In genomic region chr10:131033166-131034085, GRCh38 we compare ENCODE assay signal across 25 cellular contexts.
DNase-seq lines count a peak whose midpoint lies in the region; ATAC-seq, FAIRE-seq and TF ChIP-seq lines count a peak whose summit lies in the region.
"Had no signal": no experiment of that assay in that cellular context is flagged by ENCODE, and none has a peak within 500 bp of the region (broad histone marks: within the 10 kb centered on the region; RNA-seq: fewer than 3 reads in every experiment).

No MANE protein-coding gene starts in this region.

- H3K4me1 ChIP-seq in HepG2 (ENCODE audit: insufficient read depth, low read length) (no peaks in the 10 kb centered on the region), suprapubic skin (no peaks in the 10 kb centered on the region), uterus (no peaks in the 10 kb centered on the region), pancreas (no peaks in the 10 kb centered on the region), spleen (no peaks in the 10 kb centered on the region)
- H3K4me1 ChIP-seq: A549 had no signal

- no peak overlapping the region for H3K4me3 Mint-ChIP-seq in stimulated activated effector memory CD8-positive, alpha-beta T cell treated with anti-CD3 and anti-CD28 coated beads, Interleukin-12 subunit alpha, Interleukin-12 subunit beta, amount 100 ng/mL, for 72 hours
- H3K4me3 Mint-ChIP-seq: CD4-positive, alpha-beta T cell; H9; HFFc6 had no signal

- TF ChIP-seq EP300 in HepG2 (IDR thresholded peaks at IDR 0.05; ENCODE audit: low read depth in 2 of 2, low read length in 2 of 2): no peak
- no peak for TF ChIP-seq EP300 in HepG2 (CRISPR knock-in tag; IDR thresholded peaks at IDR 0.05; ENCODE audit: borderline replicate concordance)
- TF ChIP-seq EP300 in suprapubic skin (IDR thresholded peaks at IDR 0.05): no peak

- H3K9me3 ChIP-seq in HepG2 (ENCODE audit: low read length): no peaks in the 10 kb centered on the region
- H3K9me3 ChIP-seq in suprapubic skin: no peaks in the 10 kb centered on the region
- no peaks in the 10 kb centered on the region for H3K9me3 ChIP-seq in uterus
- no peaks in the 10 kb centered on the region for H3K9me3 ChIP-seq in pancreas
- no peaks in the 10 kb centered on the region for H3K9me3 ChIP-seq in spleen
- H3K9me3 ChIP-seq: A549; BLaER1 treated with 17β-estradiol and CSF1 and Interleukin-3, amounts not matched to agents 10 nM and 100 nM had no signal

- H3K27ac Mint-ChIP-seq in stimulated activated effector memory CD8-positive, alpha-beta T cell treated with anti-CD3 and anti-CD28 coated beads, Interleukin-12 subunit alpha, Interleukin-12 subunit beta, amount 100 ng/mL, for 72 hours: no peak overlapping the region
- H3K27ac Mint-ChIP-seq: CD4-positive, alpha-beta T cell; HFFc6 had no signal

- no peak overlapping the region for H2AFZ ChIP-seq in HepG2 (ENCODE audit: low read length)

- TF ChIP-seq CTCF in coronary artery (IDR thresholded peaks at IDR 0.05) (no peak), HepG2 (CRISPR knock-in tag; IDR thresholded peaks at IDR 0.05) (no peak), suprapubic skin (IDR thresholded peaks at IDR 0.05) (no peak), uterus (IDR thresholded peaks at IDR 0.05) (no peak), pancreas (IDR thresholded peaks at IDR 0.05) (no peak), spleen (IDR thresholded peaks at IDR 0.05 in 8 of 11, conservative IDR thresholded peaks at IDR 0.05 in 3 of 11) (no peak)

- no peak overlapping the region for H3K9ac ChIP-seq in HepG2 (ENCODE audit: insufficient read depth, low read depth, low read length)
- H3K9ac ChIP-seq: BLaER1 treated with 17β-estradiol and CSF1 and Interleukin-3, amounts not matched to agents 10 nM and 100 nM had no signal

- H4K20me1 ChIP-seq in HepG2 (ENCODE audit: insufficient read depth, low read length): no peaks in the 10 kb centered on the region
- H4K20me1 ChIP-seq: BLaER1 treated with 17β-estradiol and CSF1 and Interleukin-3, amounts not matched to agents 10 nM and 100 nM had no signal

- H3K36me3 ChIP-seq in HepG2 (replicated peaks in 1 of 2; ENCODE audit: control insufficient read depth in 1 of 2, insufficient read depth in 2 of 2, low read length in 2 of 2) (no peaks in the 10 kb centered on the region), suprapubic skin (no peaks in the 10 kb centered on the region), uterus (no peaks in the 10 kb centered on the region), pancreas (no peaks in the 10 kb centered on the region), spleen (no peaks in the 10 kb centered on the region)
- H3K36me3 ChIP-seq: BLaER1 treated with 17β-estradiol and CSF1 and Interleukin-3, amounts not matched to agents 10 nM and 100 nM had no signal

- in situ Hi-C loops in HepG2 (cut with HindIII; ENCODE audit: extremely low pct_ligation_motif_present, low pct_unique_long_range_greater_than_20kb): no loop called here

- H3K27ac ChIP-seq in coronary artery (no peak overlapping the region), HepG2 (ENCODE audit: extremely low read length, insufficient read depth, low read length) (no peak overlapping the region), suprapubic skin (no peak overlapping the region), uterus (no peak overlapping the region), pancreas (no peak overlapping the region), spleen (no peak overlapping the region)
- H3K27ac ChIP-seq: A549; BLaER1 treated with 17β-estradiol and CSF1 and Interleukin-3, amounts not matched to agents 10 nM and 100 nM had no signal

- TF ChIP-seq POLR2A in HepG2 (IDR thresholded peaks at IDR 0.05; ENCODE audit: insufficient read depth in 1 of 2, low read depth in 2 of 2, low read length in 2 of 2): no peak
- TF ChIP-seq POLR2A in suprapubic skin (IDR thresholded peaks at IDR 0.05): no peak
- no peak for TF ChIP-seq POLR2A in uterus (IDR thresholded peaks at IDR 0.05)
- no peak for TF ChIP-seq POLR2A in spleen (IDR thresholded peaks at IDR 0.05)

- H3K27me3 ChIP-seq in HepG2 (ENCODE audit: control insufficient read depth in 1 of 2, insufficient read depth in 2 of 2, low read length in 2 of 2) (peaks cover 12 to 32% of the 10 kb centered on the region in 2 experiments; a peak in 4 of 5 replicates), suprapubic skin (peaks cover 10% of the 10 kb centered on the region), uterus (no peaks in the 10 kb centered on the region), pancreas (no peaks in the 10 kb centered on the region), spleen (replicated peaks in 1 of 7) (no peaks in the 10 kb centered on the region)
- H3K27me3 ChIP-seq: BLaER1 treated with 17β-estradiol and CSF1 and Interleukin-3, amounts not matched to agents 10 nM and 100 nM had no signal

- H3K4me1 Mint-ChIP-seq in stimulated activated effector memory CD8-positive, alpha-beta T cell treated with anti-CD3 and anti-CD28 coated beads, Interleukin-12 subunit alpha, Interleukin-12 subunit beta, amount 100 ng/mL, for 72 hours: no peaks in the 10 kb centered on the region

- FAIRE-seq in HepG2 (lab: Jason Lieb, UNC) (no peak), pancreas (lab: Jason Lieb, UNC) (no peak)
- FAIRE-seq: A549, D721Med had no signal

- H3K4me2 ChIP-seq in HepG2 (ENCODE audit: low read depth, low read length): no peak overlapping the region
- H3K4me2 ChIP-seq: A549 had no signal

- CTCF ChIA-PET in HepG2 (lab: Yijun Ruan, JAX; ENCODE audit: low intra/inter-chr PET ratio, low total read pairs): no interaction called here

- POLR2A ChIA-PET in HepG2 (lab: Yijun Ruan, JAX): no interaction called here

- WGBS in HepG2 (ENCODE audit: low lambda C conversion rate): 23% methylated on average over 5 of the region's 10 CpGs
- WGBS in suprapubic skin: 75% methylated on average over 4 of the region's 10 CpGs
- 54 to 66% methylated on average over 10 of the region's 10 CpGs for WGBS in pancreas, 2 donors
- 68 to 80% (median 75%) methylated on average over 10 of the region's 10 CpGs for WGBS in spleen, 5 donors

- H3K36me3 Mint-ChIP-seq in stimulated activated effector memory CD8-positive, alpha-beta T cell treated with anti-CD3 and anti-CD28 coated beads, Interleukin-12 subunit alpha, Interleukin-12 subunit beta, amount 100 ng/mL, for 72 hours: no peaks in the 10 kb centered on the region

- H3K4me3 ChIP-seq in coronary artery (no peak overlapping the region), HepG2 (replicated peaks in 1 of 3; ENCODE audit: insufficient read depth in 1 of 3, low read depth in 2 of 3, low read length in 3 of 3) (no peak overlapping the region), suprapubic skin (no peak overlapping the region), uterus (no peak overlapping the region), pancreas (no peak overlapping the region), spleen (no peak overlapping the region)
- H3K4me3 ChIP-seq: A549; BLaER1 treated with 17β-estradiol and CSF1 and Interleukin-3, amounts not matched to agents 10 nM and 100 nM had no signal

- ATAC-seq in HepG2 (no peak), pancreas (no peak)
- ATAC-seq in stimulated activated effector memory CD8-positive, alpha-beta T cell treated with anti-CD3 and anti-CD28 coated beads, Interleukin-12 subunit alpha, Interleukin-12 subunit beta, amount 100 ng/mL, for 72 hours: peak; percentile 29
- ATAC-seq: A549, Panc1 had no signal

- no TSS peak for BruUV-seq in HepG2 (replicated peaks; lab: Mats Ljungman, UMichigan)

- DNase-seq in coronary artery (ENCODE audit: low spot score): peak; percentile 62
- DNase-seq in HepG2 (ENCODE audit: low spot score): no peak
- no peak for DNase-seq in stimulated activated effector memory CD8-positive, alpha-beta T cell treated with anti-CD3 and anti-CD28 coated beads, Interleukin-12 subunit alpha, Interleukin-12 subunit beta, amount 100 ng/mL, for 72 hours (ENCODE audit: low spot score in 2 of 2)
- DNase-seq in suprapubic skin (ENCODE audit: low spot score in 2 of 2): peak; percentile 32 to 61
- DNase-seq in uterus: no peak
- DNase-seq in pancreas: no peak
- DNase-seq in spleen: no peak
- DNase-seq in iPS-NIHi11 (ENCODE audit: low spot score): no peak
- DNase-seq: AML-193; CD4-positive, alpha-beta T cell; H9; HFFc6; NCI-H1048; NCI-H1417 treated with DMSO at 0.1 percent for 48 hours; NCI-H1694 treated with DMSO at 0.1 percent for 48 hours; NCI-H2081 treated with DMSO at 0.1 percent for 48 hours; NCI-H2171; NCI-H226; NCI-H510A; NCI-H69; SHP77 treated with DMSO at 0.1 percent for 48 hours had no signal

- H3K9me3 Mint-ChIP-seq in stimulated activated effector memory CD8-positive, alpha-beta T cell treated with anti-CD3 and anti-CD28 coated beads, Interleukin-12 subunit alpha, Interleukin-12 subunit beta, amount 100 ng/mL, for 72 hours: no peaks in the 10 kb centered on the region
- H3K9me3 Mint-ChIP-seq: CD4-positive, alpha-beta T cell; H9 had no signal

- TF ChIP-seq RAD21 in HepG2 (CRISPR knock-in tag; IDR thresholded peaks at IDR 0.05): no peak

- intact Hi-C loops in HepG2 (cut with micrococcal nuclease; ENCODE audit: unreplicated experiment): no loop called here
- intact Hi-C loops in uterus (cut with DNase I; ENCODE audit: low total_unique reads): no loop called here
- intact Hi-C loops in pancreas (cut with DNase I): no loop called here
- intact Hi-C loops in spleen (cut with DNase I; ENCODE audit: low total_unique reads): no loop called here

- no peaks in the 10 kb centered on the region for H3K79me2 ChIP-seq in HepG2 (ENCODE audit: insufficient read depth, low read length)

TF ChIP-seq in HepG2, 621 proteins besides CTCF, POLR2A, EP300 and RAD21:
- TF ChIP-seq ZFP90 (CRISPR knock-in tag; IDR thresholded peaks at IDR 0.05; ENCODE audit: borderline replicate concordance): no peak
- 0 out of 2 replicates have a peak, but pooled peaks have one; percentile 9 for TF ChIP-seq MNT (IDR thresholded peaks at IDR 0.05)
- no peak for TF ChIP-seq TEF (CRISPR knock-in tag; IDR thresholded peaks at IDR 0.05)

Comparison
In these comparisons a context has a peak if more than half of its experiments do, and no peak if none do; other contexts are left out.
1. DNase-seq: peak in coronary artery (single experiment) and suprapubic skin (2 of 2); none in HepG2 (single experiment), stimulated activated effector memory CD8-positive, alpha-beta T cell treated with anti-CD3 and anti-CD28 coated beads, Interleukin-12 subunit alpha, Interleukin-12 subunit beta, amount 100 ng/mL, for 72 hours (0 of 2), uterus (0 of 2), pancreas (0 of 6), spleen (single experiment) and iPS-NIHi11 (single experiment).